1 cellular context compared by ENCODE assay signal in genomic region chr20:62305149-62305764, GRCh38.
TF ChIP-seq lines count a peak whose summit lies in the region.

No MANE protein-coding gene starts in this region.

TF ChIP-seq in GM12878, 131 proteins besides CTCF, POLR2A, EP300 and RAD21:
- TF ChIP-seq JUND (IDR thresholded peaks at IDR 0.05; ENCODE audit: low read depth, low read length) (no peak), RELB (IDR thresholded peaks at IDR 0.05; ENCODE audit: low read depth) (no peak), MYB (IDR thresholded peaks at IDR 0.05; ENCODE audit: borderline replicate concordance, low read depth, low read length) (no peak), TARDBP (IDR thresholded peaks at IDR 0.05; ENCODE audit: borderline replicate concordance) (no peak), BRCA1 (IDR thresholded peaks at IDR 0.05; ENCODE audit: low read depth, low read length) (no peak), NFYA (IDR thresholded peaks at IDR 0.05; ENCODE audit: borderline replicate concordance, low read depth, low read length) (no peak), BCL11A (IDR thresholded peaks at IDR 0.05; ENCODE audit: low read depth, low read length) (no peak), DPF2 (IDR thresholded peaks at IDR 0.05) (no peak), KLF5 (IDR thresholded peaks at IDR 0.05; ENCODE audit: partially characterized antibody) (no peak), PBX3 (IDR thresholded peaks at IDR 0.05; ENCODE audit: insufficient replicate concordance, low read depth, low read length) (no peak), ATF3 (IDR thresholded peaks at IDR 0.05; ENCODE audit: borderline replicate concordance, extremely low read depth, low read depth, low read length) (no peak), MLLT1 (IDR thresholded peaks at IDR 0.05) (no peak)
